Comparison of ENCODE assay signal across 8 cellular contexts in the genomic region with DNA sequence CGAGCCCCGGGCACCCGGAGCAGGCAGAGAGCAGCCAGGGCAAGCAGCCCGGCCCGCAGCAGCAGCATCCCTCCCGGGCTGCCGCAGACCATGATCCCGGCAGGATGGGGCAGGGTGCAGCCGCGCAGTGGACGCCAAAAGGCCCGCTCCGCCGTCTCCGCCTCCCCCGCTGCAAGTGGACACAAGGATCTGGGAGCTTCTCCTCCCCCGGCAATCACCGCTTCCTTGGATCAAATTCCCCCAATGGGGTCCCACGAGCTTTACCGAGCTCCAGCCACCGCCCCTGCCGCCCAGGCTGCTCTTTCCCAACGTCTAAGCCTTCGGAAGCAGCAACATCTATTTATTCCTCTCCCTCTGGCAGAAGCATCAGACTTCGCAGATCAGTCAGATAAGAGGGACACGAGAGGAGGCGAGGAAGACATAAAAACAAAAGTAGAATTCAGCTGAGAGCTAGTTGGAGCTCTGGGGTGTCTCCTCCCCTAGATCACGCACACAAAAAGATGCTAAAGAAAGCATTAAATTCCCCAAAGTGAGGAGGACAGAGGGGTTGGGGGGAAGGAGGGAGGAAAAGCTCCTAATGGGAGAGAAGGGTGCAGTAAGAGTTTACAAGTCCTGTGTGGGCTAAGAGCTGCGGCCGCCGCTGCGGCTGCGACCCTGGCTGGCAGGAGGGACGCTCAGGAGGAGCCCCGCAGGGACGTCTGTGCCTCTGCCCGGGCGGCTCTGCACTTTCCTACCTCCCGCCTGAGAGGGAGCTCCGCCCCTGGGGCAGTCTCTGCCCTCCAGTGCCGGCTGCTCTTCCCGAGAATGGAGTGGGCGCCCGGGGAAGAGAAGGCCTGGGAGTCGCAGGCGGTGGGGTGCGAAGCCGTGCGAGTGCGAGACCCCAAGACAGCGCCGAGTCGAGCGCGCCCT. TPM values are rescaled to one million over a fixed set of nuclear protein-coding genes. Genes with fewer than 3 reads are reported as not detected.
A peak's percentile ranks its signal among the peaks of the same experiment; 100 is the strongest.
DNase-seq lines count a peak whose midpoint lies in the region; ATAC-seq and TF ChIP-seq lines count a peak whose summit lies in the region.

A gene with protein sequence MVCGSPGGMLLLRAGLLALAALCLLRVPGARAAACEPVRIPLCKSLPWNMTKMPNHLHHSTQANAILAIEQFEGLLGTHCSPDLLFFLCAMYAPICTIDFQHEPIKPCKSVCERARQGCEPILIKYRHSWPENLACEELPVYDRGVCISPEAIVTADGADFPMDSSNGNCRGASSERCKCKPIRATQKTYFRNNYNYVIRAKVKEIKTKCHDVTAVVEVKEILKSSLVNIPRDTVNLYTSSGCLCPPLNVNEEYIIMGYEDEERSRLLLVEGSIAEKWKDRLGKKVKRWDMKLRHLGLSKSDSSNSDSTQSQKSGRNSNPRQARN (minus strand): TSS at position 177 of the 909 bp plus-strand sequence. CDS start 85 bp downstream, at position 92.

- intact Hi-C loops in ascending aorta (cut with DNase I) (loop anchor here (2.0 to 5.0 kb wide), 3 partner anchors 20 to 86 kb away; no protein-coding TSS in a partner anchor), heart right ventricle (cut with DNase I) (loop anchor here in 1 of 10 donors (10.0 kb wide), 1 partner anchor 62 kb away; no protein-coding TSS in a partner anchor), posterior vena cava (cut with DNase I) (loop anchor here in 1 of 2 donors (10.0 kb wide), 1 partner anchor 1772 kb away; no protein-coding TSS in a partner anchor)

- H3K4me1 ChIP-seq in ascending aorta (peaks cover 3 to 9% of the 10 kb centered on the region in 2 donors), heart right ventricle (peaks cover 0 to 42% (median 12%) of the 10 kb centered on the region in 9 donors)

- H3K9me3 ChIP-seq in ascending aorta: no peaks in the 10 kb centered on the region
- H3K9me3 ChIP-seq in heart right ventricle: no peaks in the 10 kb centered on the region

- DNase-seq in DMS153 treated with DMSO at 0.1 percent for 48 hours (lab: John Stamatoyannopoulos, UW; ENCODE audit: unreplicated experiment) (peak; percentile 38), M059J (ENCODE audit: low read depth) (peak; percentile 52), ascending aorta (ENCODE audit: low spot score in 2 of 2) (peak; percentile 15 to 89), heart right ventricle (peak; percentile 61 to 78), posterior vena cava (ENCODE audit: low spot score) (peak; percentile 88), activated gamma-delta T cell treated with Interleukin-2 at 50 U/mL for 16 hours (no peak)

- H3K36me3 ChIP-seq in ascending aorta: no peaks in the 10 kb centered on the region
- H3K36me3 ChIP-seq in heart right ventricle: no peaks in the 10 kb centered on the region

- ATAC-seq in heart right ventricle: peak; percentile 81 to 91 (median 88)
- ATAC-seq in HG02938 (IDR thresholded peaks at IDR 0.05; ENCODE audit: unreplicated experiment): no peak
- no peak for ATAC-seq in HG02870 (IDR thresholded peaks at IDR 0.05; ENCODE audit: unreplicated experiment)

- 2% methylated on average over 53 to 55 of the region's 55 CpGs for WGBS in heart right ventricle, 2 donors

- no peaks in the 10 kb centered on the region for H3K27me3 ChIP-seq in ascending aorta
- peaks cover 0 to 38% (median 6%) of the 10 kb centered on the region in 7 donors for H3K27me3 ChIP-seq in heart right ventricle

- H3K4me3 ChIP-seq in ascending aorta (peak within 1 kb of the TSS; percentile 51 to 81), heart right ventricle (peak within 1 kb of the TSS; percentile 4 to 66 (median 50))

- TF ChIP-seq CTCF in ascending aorta (IDR thresholded peaks at IDR 0.05) (peak in 1 of 3 experiments; percentile 9), heart right ventricle (IDR thresholded peaks at IDR 0.05) (peak in 1 of 9 donors; percentile 12)

- H3K27ac ChIP-seq in ascending aorta (peak within 1 kb of the TSS; percentile 78 to 83), heart right ventricle (peak within 1 kb of the TSS in 9 of 10 donors; percentile 11 to 64 (median 51))

RNA-seq across cellular contexts. Expression of the gene that starts here (rescaled TPM):
- total RNA-seq in M059J (2014; rRNA removed; shearing (Covaris generic)): 0.10 and 0.71 TPM in 2 replicates
- total RNA-seq in ascending aorta: 42.5 TPM
- 1 to 10 TPM in 8 of 10 donors, under 1 TPM in 2; 0.85 to 5.7 (median 2.3) TPM for total RNA-seq in heart right ventricle
- polyA plus RNA-seq in heart right ventricle: 1 to 10 TPM; 1.6 to 2.6 TPM
- total RNA-seq in posterior vena cava: 1 to 10 TPM; 5.4 to 6.9 TPM

Comparison
In these comparisons a context has a peak if more than half of its experiments do, and no peak if none do; other contexts are left out.
1. Peak in DNase-seq in M059J; RNA of the gene not detected or under 1 TPM.
2. ATAC-seq: peak in heart right ventricle (8 of 8); none in HG02938 (single experiment) and HG02870 (single experiment).